Comparison of ENCODE assay signal across 13 cellular contexts in the genomic region with DNA sequence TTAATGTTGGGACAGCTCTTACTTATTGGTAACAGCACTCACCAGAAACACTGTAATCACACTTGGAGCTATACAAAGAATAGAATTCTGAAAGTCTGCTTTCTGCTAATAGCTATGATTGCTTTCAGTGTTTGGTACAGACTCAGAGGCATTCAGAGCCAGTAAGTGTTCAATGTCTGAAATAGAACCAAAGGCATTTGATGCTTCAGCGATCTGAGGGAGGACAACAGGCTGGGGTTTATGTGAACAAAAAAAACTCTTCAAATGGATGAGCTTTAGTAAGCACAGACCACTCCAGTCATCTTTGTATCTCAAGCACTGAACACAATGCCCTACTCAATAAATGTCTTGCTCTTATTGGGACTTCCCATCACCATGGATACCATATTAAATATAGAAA.
"Had no signal": no experiment of that assay in that cellular context is flagged by ENCODE, and none has a peak within 500 bp of the region (broad histone marks: within the 10 kb centered on the region; RNA-seq: fewer than 3 reads in every experiment).

No MANE protein-coding gene starts in this region.

- H3K4me3 Mint-ChIP-seq: dendritic cell treated with granulocyte-macrophage colony-stimulating factor and Interleukin-4, amounts not matched to agents 40 ng/mL and 50 ng/mL, for 4 days; effector memory CD8-positive, alpha-beta T cell; naive thymus-derived CD4-positive, alpha-beta T cell; type B pancreatic cell had no signal

- H3K4me1 Mint-ChIP-seq: naive thymus-derived CD4-positive, alpha-beta T cell had no signal

- H3K27ac Mint-ChIP-seq: dendritic cell treated with granulocyte-macrophage colony-stimulating factor and Interleukin-4, amounts not matched to agents 40 ng/mL and 50 ng/mL, for 4 days; effector memory CD8-positive, alpha-beta T cell; naive thymus-derived CD4-positive, alpha-beta T cell; type B pancreatic cell had no signal

- ATAC-seq: effector memory CD8-positive, alpha-beta T cell; gastroesophageal sphincter; left colon; naive thymus-derived CD4-positive, alpha-beta T cell; psoas muscle had no signal

- H3K36me3 Mint-ChIP-seq: naive thymus-derived CD4-positive, alpha-beta T cell; type B pancreatic cell had no signal

- DNase-seq: cerebellar nuclear complex; effector memory CD8-positive, alpha-beta T cell; esophagus squamous epithelium; foreskin fibroblast; left colon; naive thymus-derived CD4-positive, alpha-beta T cell; psoas muscle; sigmoid colon; stimulated activated CD4-positive, alpha-beta T cell treated with anti-CD3 and anti-CD28 coated beads, Interleukin-12 subunit alpha, Interleukin-12 subunit beta, amount 100 ng/mL, for 4 hours; stimulated activated naive CD4-positive, alpha-beta T cell treated with Interleukin-2 at 50 U/mL for 16 hours had no signal

- H3K27me3 Mint-ChIP-seq: dendritic cell treated with granulocyte-macrophage colony-stimulating factor and Interleukin-4, amounts not matched to agents 40 ng/mL and 50 ng/mL, for 4 days; effector memory CD8-positive, alpha-beta T cell; naive thymus-derived CD4-positive, alpha-beta T cell; type B pancreatic cell had no signal

- H3K9me3 Mint-ChIP-seq: dendritic cell treated with granulocyte-macrophage colony-stimulating factor and Interleukin-4, amounts not matched to agents 40 ng/mL and 50 ng/mL, for 4 days; type B pancreatic cell had no signal
